In the genomic region with DNA sequence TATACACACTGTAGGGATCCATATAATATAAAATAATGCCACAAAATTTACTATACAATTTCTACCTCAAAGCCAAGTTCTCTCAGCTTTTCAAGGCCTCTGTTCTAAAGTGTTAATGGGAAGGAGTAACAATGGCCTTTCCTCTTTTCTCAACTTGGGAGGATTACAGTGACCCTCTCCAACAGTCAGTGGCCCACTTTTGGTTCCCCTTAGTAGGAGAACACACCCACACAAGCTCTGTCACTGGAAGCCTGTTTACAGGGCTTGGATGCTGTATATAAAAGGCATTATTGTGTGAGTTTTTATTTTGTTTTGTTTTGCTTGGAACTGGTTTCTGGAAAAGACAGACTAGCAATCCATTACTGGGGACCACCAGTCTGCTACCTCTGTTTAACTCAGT, we compare ENCODE assay signal across 10 cellular contexts. TPM values are rescaled to one million over a fixed set of nuclear protein-coding genes. Genes with fewer than 3 reads are reported as not detected.
DNase-seq lines count a peak whose midpoint lies in the region; ATAC-seq and TF ChIP-seq lines count a peak whose summit lies in the region.
"Had no signal": no experiment of that assay in that cellular context is flagged by ENCODE, and none has a peak within 500 bp of the region (broad histone marks: within the 10 kb centered on the region; RNA-seq: fewer than 3 reads in every experiment).

No MANE protein-coding gene starts in this region.

- ATAC-seq in heart right ventricle (no peak), Right ventricle myocardium inferior (no peak), lung (ENCODE audit: insufficient read depth, low FRiP score) (no peak)

- TF ChIP-seq CTCF in heart right ventricle (IDR thresholded peaks at IDR 0.05) (no peak), OCI-LY7 (conservative IDR thresholded peaks at IDR 0.05; ENCODE audit: low read length) (no peak), lung (IDR thresholded peaks at IDR 0.05; ENCODE audit: control extremely low read depth, extremely low read depth) (no peak), uterus (IDR thresholded peaks at IDR 0.05) (no peak)

- intact Hi-C loops in heart right ventricle (cut with DNase I) = loop anchor here in 1 of 10 donors (10.0 kb wide), 1 partner anchor 86 kb away; no protein-coding TSS in a partner anchor
- intact Hi-C loops in Right ventricle myocardium inferior (cut with DNase I) = loop anchor here (5.0 kb wide), 1 partner anchor 33 kb away; no protein-coding TSS in a partner anchor
- intact Hi-C loops in OCI-LY7 (cut with micrococcal nuclease; ENCODE audit: unreplicated experiment) = no loop called here
- intact Hi-C loops in uterus (cut with DNase I; ENCODE audit: low total_unique reads) = no loop called here

- no peak for TF ChIP-seq POLR2A in uterus (IDR thresholded peaks at IDR 0.05)

- peaks cover 0 to 22% (median 7%) of the 10 kb centered on the region in 9 donors for H3K4me1 ChIP-seq in heart right ventricle
- H3K4me1 ChIP-seq in OCI-LY7 (ENCODE audit: insufficient read depth, low read length, poor library complexity, severe bottlenecking) = peaks cover 63% of the 10 kb centered on the region
- H3K4me1 ChIP-seq in lung (ENCODE audit: control insufficient read depth in 2 of 2, insufficient read depth in 2 of 2, low read length in 2 of 2) = no peaks in the 10 kb centered on the region
- no peaks in the 10 kb centered on the region for H3K4me1 ChIP-seq in uterus

- H3K36me3 ChIP-seq in heart right ventricle (no peaks in the 10 kb centered on the region), OCI-LY7 (ENCODE audit: insufficient read depth, low read length) (peaks cover 4% of the 10 kb centered on the region; the same call in 1 of the 2 replicates), lung (ENCODE audit: control insufficient read depth in 2 of 2, insufficient read depth in 2 of 2, low read length in 2 of 2) (no peaks in the 10 kb centered on the region), uterus (no peaks in the 10 kb centered on the region)

- H3K4me2 ChIP-seq in OCI-LY7 (ENCODE audit: low read length) = peak overlapping the region; percentile 68

- H3K4me3 ChIP-seq in heart right ventricle = peak overlapping the region in 7 of 10 donors; percentile 10 to 53 (median 49)
- H3K4me3 ChIP-seq in OCI-LY7 (ENCODE audit: low read depth, low read length, poor library complexity, severe bottlenecking) = peak overlapping the region; percentile 80
- H3K4me3 ChIP-seq in lung = no peak overlapping the region
- H3K4me3 ChIP-seq in uterus = no peak overlapping the region

- H3K27ac ChIP-seq in heart right ventricle (peak overlapping the region in 7 of 10 donors; percentile 2 to 86 (median 73)), OCI-LY7 (ENCODE audit: low read depth, low read length, poor library complexity, severe bottlenecking) (peak overlapping the region; percentile 89), lung (ENCODE audit: low read depth in 1 of 2, low read length in 1 of 2) (peak overlapping the region; percentile 23 to 41), uterus (peak overlapping the region; percentile 46 to 59)

- DNase-seq in heart right ventricle (no peak), Right ventricle myocardium inferior (ENCODE audit: missing footprints) (no peak), OCI-LY7 (ENCODE audit: low spot score) (no peak), lung (ENCODE audit: low spot score) (no peak), uterus (no peak), GM03348 (ENCODE audit: low spot score) (no peak)
- no peak for DNase-seq in stimulated activated CD4-positive, alpha-beta T cell treated with anti-CD3 and anti-CD28 coated beads, Interleukin-4, amount 100 ng/mL, for 24 hours
- no peak for DNase-seq in effector CD4-positive, alpha-beta T cell
- DNase-seq: activated CD4-positive, alpha-beta T cell treated with anti-CD3 and anti-CD28 coated beads for 1 hour; NCI-H1417 had no signal

- CTCF ChIA-PET in OCI-LY7 (lab: Charles Lee; ENCODE audit: unreplicated experiment) = interaction anchor here (1.2 to 1.5 kb wide), 2 partner anchors 11 kb away, joined by 3 to 5 read pairs; no protein-coding TSS in a partner anchor

- no peak overlapping the region for H2AFZ ChIP-seq in OCI-LY7 (ENCODE audit: low read length)

- no peaks in the 10 kb centered on the region for H3K9me2 ChIP-seq in OCI-LY7 (ENCODE audit: insufficient read depth, low read length)

- H4K20me1 ChIP-seq in OCI-LY7 (ENCODE audit: insufficient read depth, low read length) = no peaks in the 10 kb centered on the region

- H3K27me3 ChIP-seq in heart right ventricle = no peaks in the 10 kb centered on the region
- no peaks in the 10 kb centered on the region for H3K27me3 ChIP-seq in lung (ENCODE audit: control insufficient read depth, insufficient read depth)
- H3K27me3 ChIP-seq in uterus = no peaks in the 10 kb centered on the region

- no peaks in the 10 kb centered on the region for H3K9me3 ChIP-seq in heart right ventricle
- H3K9me3 ChIP-seq in OCI-LY7 (ENCODE audit: low read length) = no peaks in the 10 kb centered on the region
- no peaks in the 10 kb centered on the region for H3K9me3 ChIP-seq in lung (ENCODE audit: control insufficient read depth in 2 of 2, insufficient read depth in 1 of 2, low read length in 1 of 2)
- no peaks in the 10 kb centered on the region for H3K9me3 ChIP-seq in uterus

- BruUV-seq in OCI-LY7 (replicated peaks; lab: Mats Ljungman, UMichigan) = no TSS peak

- H3K79me2 ChIP-seq in OCI-LY7 (ENCODE audit: insufficient read depth, low read depth, low read length) = peaks cover 67% of the 10 kb centered on the region

- POLR2A ChIA-PET in OCI-LY7 (lab: Charles Lee) = interaction anchor here (1.0 to 1.9 kb wide), 6 partner anchors 11 to 131 kb away, joined by 3 to 5 read pairs (median 3); a partner anchor contains a TSS

RNA-seq across cellular contexts. Expression of a gene that starts 1.8 kb away (rescaled TPM):
- total RNA-seq in heart right ventricle = 10 to 100 TPM; 39.5 to 88.0 (median 52.2) TPM
- 10 to 100 TPM; 15.3 to 16.5 TPM for polyA plus RNA-seq in heart right ventricle
- 40.2 TPM for total RNA-seq in Right ventricle myocardium inferior
- total RNA-seq in OCI-LY7 (2014; rRNA removed; shearing (Covaris generic)) = 50.8 and 52.3 TPM in 2 replicates
- 64.5 and 79.5 TPM in 2 replicates for total RNA-seq in OCI-LY7 (2022)
- total RNA-seq in lung = 10 to 100 TPM; 19.8 to 22.4 TPM
- 10 to 100 TPM in 1 of 2 donors, 1 to 10 TPM in 1; 4.9 to 11.3 TPM for polyA plus RNA-seq in lung
- total RNA-seq in uterus = 10 to 100 TPM; 19.7 to 26.9 (median 24.7) TPM

Comparison
In these comparisons a context has a peak if more than half of its experiments do, and no peak if none do; other contexts are left out.
1. H3K27ac ChIP-seq: peak in every context shown above with its lines; median percentile 89 in OCI-LY7; 73 in heart right ventricle; 52 in uterus; 32 in lung.
2. H3K4me3 ChIP-seq: peak in heart right ventricle (7 of 10) and OCI-LY7 (single experiment); none in lung (single experiment) and uterus (0 of 2).